Comparison of ENCODE assay signal across 17 cellular contexts in the genomic region with DNA sequence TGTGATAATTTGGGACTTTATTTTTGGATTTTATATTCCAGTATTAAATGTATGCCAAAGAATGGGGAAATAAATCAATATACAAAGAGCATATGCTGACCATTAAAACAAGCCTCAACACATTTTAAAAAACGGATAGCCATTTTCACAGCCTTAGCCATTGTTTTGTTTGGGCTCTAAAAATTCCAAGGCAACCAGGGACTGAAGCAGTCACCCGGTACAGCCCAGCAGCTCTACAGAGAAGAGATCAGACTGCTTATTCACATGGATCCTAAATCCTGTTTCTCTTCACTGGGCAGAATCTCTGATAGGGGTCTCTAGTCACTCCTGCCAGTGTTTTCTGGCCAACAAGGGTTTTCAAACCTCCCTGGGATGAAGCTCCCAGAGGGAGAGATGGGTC.
"Had no signal": no experiment of that assay in that cellular context is flagged by ENCODE, and none has a peak within 500 bp of the region (broad histone marks: within the 10 kb centered on the region; RNA-seq: fewer than 3 reads in every experiment).

No MANE protein-coding gene starts in this region.

- H3K27ac ChIP-seq: brain microvascular endothelial cell, esophagus squamous epithelium, left lung, thyroid gland had no signal

- H3K4me3 ChIP-seq: esophagus squamous epithelium, left lung, thyroid gland had no signal

- DNase-seq: activated B cell treated with CpG ODN at 0.5 μM for 24 hours; activated CD4-positive, alpha-beta T cell treated with anti-CD3 and anti-CD28 coated beads, Interleukin-2, amount 10 ng/mL, durations not matched to agents 24 days and 14 days; activated CD8-positive, alpha-beta T cell treated with anti-CD3 and anti-CD28 coated beads, Interleukin-2, amount 10 ng/mL, durations not matched to agents 7 days and 5 days; activated naive CD4-positive, alpha-beta T cell treated with Interleukin-2 at 50 U/mL for 16 hours; activated naive CD8-positive, alpha-beta T cell treated with anti-CD3 and anti-CD28 coated beads, Interleukin-2, amount 10 ng/mL, durations not matched to agents 7 days and 5 days; activated T-cell treated with anti-CD3 and anti-CD28 coated beads, Interleukin-2, amount 50 U/mL, for 24 hours; amygdala; brain microvascular endothelial cell; cortex of kidney; esophagus squamous epithelium; hippocampal formation; left lung; right cardiac atrium; stimulated activated CD4-positive, alpha-beta T cell treated with anti-CD3 and anti-CD28 coated beads, Interleukin-2, amount 100 ng/mL, for 24 hours; stimulated activated naive CD4-positive, alpha-beta T cell treated with Interleukin-2 at 50 U/mL for 16 hours; T-helper 2 cell; thyroid gland had no signal

- H3K9me3 ChIP-seq: esophagus squamous epithelium, thyroid gland had no signal

- H3K27me3 ChIP-seq: brain microvascular endothelial cell, esophagus squamous epithelium, left lung, thyroid gland had no signal

- H3K36me3 ChIP-seq: brain microvascular endothelial cell, esophagus squamous epithelium, left lung, thyroid gland had no signal

- H3K4me1 ChIP-seq: esophagus squamous epithelium, left lung, thyroid gland had no signal
